ENCODE assay signal across 15 cellular contexts in genomic region chr12:106897082-106897481, GRCh38. TPM values are rescaled to one million over a fixed set of nuclear protein-coding genes. Genes with fewer than 3 reads are reported as not detected.
DNase-seq lines count a peak whose midpoint lies in the region; ATAC-seq, FAIRE-seq and TF ChIP-seq lines count a peak whose summit lies in the region.
"Had no signal": no experiment of that assay in that cellular context is flagged by ENCODE, and none has a peak within 500 bp of the region (broad histone marks: within the 10 kb centered on the region; RNA-seq: fewer than 3 reads in every experiment).

No MANE protein-coding gene starts in this region.

- H3K36me3 Mint-ChIP-seq in neural progenitor cell (no peaks in the 10 kb centered on the region), immature natural killer cell (no peaks in the 10 kb centered on the region)

- FAIRE-seq in K562 (lab: Jason Lieb, UNC): no peak

- no peaks in the 10 kb centered on the region; a peak in 1 of 5 replicates for H3K4me1 ChIP-seq in K562 (replicated peaks in 1 of 2; ENCODE audit: control insufficient read depth in 2 of 2, insufficient read depth in 2 of 2, low read length in 2 of 2)
- H3K4me1 ChIP-seq in neural progenitor cell: peaks cover 13% of the 10 kb centered on the region
- no peaks in the 10 kb centered on the region for H3K4me1 ChIP-seq in suprapubic skin

- H3K27ac ChIP-seq in K562 (ENCODE audit: extremely low read depth, low read depth, low read length) (no peak overlapping the region), neural progenitor cell (no peak overlapping the region), suprapubic skin (no peak overlapping the region)

- ATAC-seq in K562: no peak; the same call in 2 of the 3 replicates

- in situ Hi-C loops in K562 (cut with MboI): no loop called here

- POLR2A ChIA-PET in K562 (lab: Yijun Ruan, JAX): interaction anchor here (0.7 kb wide), 1 partner anchor 181 kb away, joined by 3 read pairs; no protein-coding TSS in a partner anchor

- intact Hi-C loops in K562 (cut with micrococcal nuclease): no loop called here

- TF ChIP-seq POLR2A in K562 (conservative IDR thresholded peaks at IDR 0.05) (no peak), suprapubic skin (IDR thresholded peaks at IDR 0.05) (no peak)

- TF ChIP-seq EP300 in K562 (IDR thresholded peaks at IDR 0.05; ENCODE audit: low read length) (no peak), suprapubic skin (IDR thresholded peaks at IDR 0.05) (no peak)

- H3K79me2 ChIP-seq in K562 (ENCODE audit: control insufficient read depth, insufficient read depth, low read length): no peaks in the 10 kb centered on the region
- H3K79me2 ChIP-seq in neural progenitor cell (ENCODE audit: low read depth): no peaks in the 10 kb centered on the region

- no TSS peak for BruUV-seq in K562 (replicated peaks; lab: Mats Ljungman, UMichigan)

- no peak overlapping the region for H3K4me3 ChIP-seq in K562
- no peak overlapping the region for H3K4me3 ChIP-seq in neural progenitor cell
- no peak overlapping the region for H3K4me3 ChIP-seq in suprapubic skin
- H3K4me3 ChIP-seq: HAP-1 had no signal

- H3K9ac ChIP-seq in K562 (ENCODE audit: insufficient read depth in 1 of 2, low read depth in 2 of 2, low read length in 2 of 2): no peak overlapping the region
- no peak overlapping the region for H3K9ac ChIP-seq in neural progenitor cell

- peak in 2 of 3 experiments; percentile 14 to 24; a peak in 2 of 6 replicates for TF ChIP-seq CTCF in K562 (IDR thresholded peaks at IDR 0.05 in 2 of 3, conservative IDR thresholded peaks at IDR 0.05 in 1 of 3; ENCODE audit: insufficient read depth in 2 of 3, low read depth in 1 of 3, low read length in 3 of 3)
- no peak for TF ChIP-seq CTCF in neural progenitor cell (IDR thresholded peaks at IDR 0.05)
- no peak for TF ChIP-seq CTCF in suprapubic skin (IDR thresholded peaks at IDR 0.05)

- H4K20me1 ChIP-seq in K562 (replicated peaks; ENCODE audit: control insufficient read depth, insufficient read depth, low read length) (no peaks in the 10 kb centered on the region), neural progenitor cell (ENCODE audit: low read depth) (no peaks in the 10 kb centered on the region)

- DNase-seq in NCI-H146 (lab: John Stamatoyannopoulos, UW): peak; percentile 20
- DNase-seq in NCI-H146 treated with DMSO at 0.1 percent for 48 hours (lab: John Stamatoyannopoulos, UW; ENCODE audit: unreplicated experiment): no peak
- peak; percentile 37 for DNase-seq in M059J (ENCODE audit: low read depth)
- DNase-seq in K562 (ENCODE audit: extremely low read depth in 1 of 4, low spot score in 3 of 4): peak in 1 of 4 experiments; percentile 13
- DNase-seq in neural progenitor cell (ENCODE audit: low spot score): no peak
- no peak for DNase-seq in cerebellar cortex (ENCODE audit: low spot score)
- DNase-seq in suprapubic skin (ENCODE audit: low spot score in 2 of 2): no peak
- DNase-seq in immature natural killer cell: no peak
- DNase-seq: activated gamma-delta T cell; midbrain; posterior cingulate gyrus; stimulated activated CD4-positive, alpha-beta T cell treated with anti-CD3 and anti-CD28 coated beads, Interleukin-1b, Interleukin-23, amount 100 ng/mL, for 48 hours; T-helper 2 cell had no signal

- H3K9me1 ChIP-seq in K562 (ENCODE audit: control insufficient read depth, insufficient read depth, low read length): no peaks in the 10 kb centered on the region

- H3K4me1 Mint-ChIP-seq in neural progenitor cell: peaks cover 49% of the 10 kb centered on the region
- H3K4me1 Mint-ChIP-seq in immature natural killer cell: no peaks in the 10 kb centered on the region

- H3K4me3 Mint-ChIP-seq in neural progenitor cell (no peak overlapping the region), immature natural killer cell (no peak overlapping the region)
- H3K4me3 Mint-ChIP-seq: central memory CD8-positive, alpha-beta T cell had no signal

- no peak overlapping the region for H3K4me2 ChIP-seq in K562 (ENCODE audit: insufficient read depth, low read length)
- H3K4me2 ChIP-seq in neural progenitor cell: no peak overlapping the region

- H3K9me3 ChIP-seq in K562 (replicated peaks; ENCODE audit: control insufficient read depth, insufficient read depth, low read depth, low read length): no peaks in the 10 kb centered on the region
- H3K9me3 ChIP-seq in neural progenitor cell (ENCODE audit: low read depth): no peaks in the 10 kb centered on the region
- H3K9me3 ChIP-seq in suprapubic skin: no peaks in the 10 kb centered on the region
- H3K9me3 ChIP-seq: HAP-1 had no signal

- H3K27me3 ChIP-seq in K562 (ENCODE audit: control insufficient read depth in 2 of 2, insufficient read depth in 2 of 2, low read length in 2 of 2) (peaks cover 21 to 27% of the 10 kb centered on the region in 2 experiments), neural progenitor cell (peaks cover 15% of the 10 kb centered on the region), suprapubic skin (no peaks in the 10 kb centered on the region)

- TF ChIP-seq RAD21 in K562 (CRISPR knock-in tag; conservative IDR thresholded peaks at IDR 0.05 in 1 of 2, IDR thresholded peaks at IDR 0.05 in 1 of 2): peak in 1 of 2 experiments; percentile 60; a peak in 2 of 4 replicates

- H3K27me3 Mint-ChIP-seq in neural progenitor cell (ENCODE audit: insufficient read depth, low read depth) (peaks cover 8% of the 10 kb centered on the region), immature natural killer cell (ENCODE audit: low read depth in 3 of 3) (peaks cover 4 to 17% (median 6%) of the 10 kb centered on the region in 3 donors)

- no peaks in the 10 kb centered on the region for H3K36me3 ChIP-seq in K562 (ENCODE audit: control insufficient read depth, insufficient read depth, low read length)
- H3K36me3 ChIP-seq in neural progenitor cell: no peaks in the 10 kb centered on the region
- H3K36me3 ChIP-seq in suprapubic skin: no peaks in the 10 kb centered on the region
- H3K36me3 ChIP-seq: HAP-1 had no signal

- H3K9me3 Mint-ChIP-seq in neural progenitor cell: no peaks in the 10 kb centered on the region
- no peaks in the 10 kb centered on the region for H3K9me3 Mint-ChIP-seq in immature natural killer cell

- no peak overlapping the region for H2AFZ ChIP-seq in K562 (ENCODE audit: low read depth, low read length)
- no peak overlapping the region for H2AFZ ChIP-seq in neural progenitor cell (replicated peaks)

- peaks cover 3% of the 10 kb centered on the region for H3F3A ChIP-seq in neural progenitor cell (ENCODE audit: low read depth)

- CTCF ChIA-PET in K562 (lab: Yijun Ruan, JAX; ENCODE audit: low intra/inter-chr PET ratio): no interaction called here

- 4% methylated on average over 6 of the region's 6 CpGs for WGBS in K562 (ENCODE audit: insufficient coverage, low coverage, missing lambda C conversion rate)
- 87% methylated on average over 6 of the region's 6 CpGs for WGBS in suprapubic skin

- H3K27ac Mint-ChIP-seq in neural progenitor cell: peak overlapping the region; percentile 37
- no peak overlapping the region for H3K27ac Mint-ChIP-seq in immature natural killer cell

TF ChIP-seq in K562, 482 proteins besides CTCF, POLR2A, EP300 and RAD21 (continues in another document):
- TF ChIP-seq RNF2 (IDR thresholded peaks at IDR 0.05) (no peak), ZNF24 (IDR thresholded peaks at IDR 0.05) (no peak), MCM3 (IDR thresholded peaks at IDR 0.05) (no peak), MYBL2 (IDR thresholded peaks at IDR 0.05; ENCODE audit: low read depth) (no peak), MYBL2 (CRISPR knock-in tag; IDR thresholded peaks at IDR 0.05; ENCODE audit: borderline replicate concordance) (no peak), CBFA2T3 (IDR thresholded peaks at IDR 0.05) (no peak), ZNF133 (CRISPR knock-in tag; IDR thresholded peaks at IDR 0.05) (no peak), SMAD2 (IDR thresholded peaks at IDR 0.05; ENCODE audit: low read depth, low read length) (no peak), TFE3 (CRISPR knock-in tag; IDR thresholded peaks at IDR 0.05) (no peak), SMARCB1 (IDR thresholded peaks at IDR 0.05; ENCODE audit: insufficient read length, low read depth) (no peak)

RNA-seq across cellular contexts. Expression of gene TMEM263, which starts 58.6 kb away (rescaled TPM):
- 106 and 117 TPM in 2 replicates for total RNA-seq in M059J (2014; rRNA removed; shearing (Covaris generic))
- 16.9 and 65.5 TPM in 2 replicates for total RNA-seq in K562 (2011; cell fraction: chromatin; rRNA removed; ENCODE audit: low replicate concordance)
- 8.3 and 13.7 TPM in 2 replicates for total RNA-seq in K562 (2011; cell fraction: nucleolus; rRNA removed)
- 27.2 and 42.5 TPM in 2 replicates for total RNA-seq in K562 (2011; cell fraction: nucleoplasm; rRNA removed)
- total RNA-seq in K562 (2014; rRNA removed) (14.8 and 18.7 TPM in 2 replicates), K562 (2014; rRNA removed; fragmentation: Illumina TruSeq; extraction: Trizol) (31.6 and 35.0 TPM in 2 replicates), K562 (2015; rRNA removed; fragmentation: Illumina TruSeq; extraction: Trizol) (24.1 and 26.4 TPM in 2 replicates), K562 (2021) (26.7 and 27.4 TPM in 2 replicates), neural progenitor cell (ENCODE audit: low replicate concordance) (25.8 and 39.7 TPM in 2 replicates), suprapubic skin (10 to 100 TPM in 3 of 4 donors, 1 to 10 TPM in 1; 6.5 to 13.3 (median 11.9) TPM)
- polyA plus RNA-seq in K562 (2011; rRNA removed) (36.7 and 37.8 TPM in 2 replicates), K562 (2014; fragmentation: Illumina TruSeq; extraction: Trizol) (22.3 and 24.4 TPM in 2 replicates), K562 (2014; fragmentation: Nextera tagmentation; extraction: Ambion mirVana) (10 to 100 TPM; 14.8 to 17.8 TPM), K562 (2014; rRNA removed) (12.6 and 13.7 TPM in 2 replicates), immature natural killer cell (10 to 100 TPM; 30.2 to 33.5 (median 31.0) TPM)
- polyA plus RNA-seq in K562 (2011; cell fraction: cytosol; rRNA removed): 11.5 and 19.9 TPM in 2 replicates
- 12.5 and 19.9 TPM in 2 replicates for polyA plus RNA-seq in K562 (2011; cell fraction: nucleus; rRNA removed)
- polyA plus RNA-seq in K562 (2012): 21.6 and 24.9 TPM in 2 replicates
- 67.2 and 88.0 TPM in 2 replicates for polyA minus RNA-seq in K562 (2011; rRNA and poly(A)+ RNA removed)
- 27.7 and 36.7 TPM in 2 replicates for polyA minus RNA-seq in K562 (2011; cell fraction: cytosol; rRNA and poly(A)+ RNA removed)
- 11.0 and 29.5 TPM in 2 replicates for polyA minus RNA-seq in K562 (2011; cell fraction: nucleus; rRNA and poly(A)+ RNA removed)

Comparison
In these comparisons a context has a peak if more than half of its experiments do, and no peak if none do; other contexts are left out.
1. DNase-seq: peak in NCI-H146 (single experiment) and M059J (single experiment); none in NCI-H146 treated with DMSO at 0.1 percent for 48 hours (single experiment), neural progenitor cell (single experiment), cerebellar cortex (single experiment), suprapubic skin (0 of 2) and immature natural killer cell (0 of 3).
2. CTCF ChIP-seq: peak in K562 (2 of 3); none in neural progenitor cell (single experiment) and suprapubic skin (0 of 2).